16 cellular contexts compared by ENCODE assay signal in the genomic region with DNA sequence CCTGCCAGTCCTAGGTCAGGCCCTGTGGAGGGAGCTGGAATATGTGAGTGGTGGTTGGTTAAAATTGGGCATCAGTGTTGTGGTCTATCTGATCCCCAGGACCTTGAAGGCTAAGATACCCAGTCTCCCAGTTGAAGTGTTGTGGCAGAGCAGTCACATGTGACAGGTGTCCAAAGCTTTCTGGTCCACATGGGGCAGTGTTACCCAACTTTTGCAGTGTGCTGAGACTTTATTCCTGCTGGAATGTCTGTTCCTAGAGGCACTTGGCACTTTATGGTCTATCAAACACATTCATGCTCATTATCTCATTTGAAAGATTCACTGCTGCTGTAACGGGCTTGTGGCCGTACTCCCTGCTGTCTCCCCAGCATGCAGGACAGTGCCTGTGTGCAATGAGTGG. TPM values are rescaled to one million over a fixed set of nuclear protein-coding genes. Genes with fewer than 3 reads are reported as not detected.
DNase-seq lines count a peak whose midpoint lies in the region; ATAC-seq, FAIRE-seq and TF ChIP-seq lines count a peak whose summit lies in the region.
"Had no signal": no experiment of that assay in that cellular context is flagged by ENCODE, and none has a peak within 500 bp of the region (broad histone marks: within the 10 kb centered on the region; RNA-seq: fewer than 3 reads in every experiment).

No MANE protein-coding gene starts in this region.

- H3K4me3 ChIP-seq in bronchial epithelial cell (ENCODE audit: low read depth, low read length) (no peak overlapping the region), osteoblast (ENCODE audit: insufficient read depth, low read length) (no peak overlapping the region)
- H3K4me3 ChIP-seq: esophagus muscularis mucosa, transverse colon had no signal

- no peak for TF ChIP-seq EP300 in Ishikawa (IDR thresholded peaks at IDR 0.05; ENCODE audit: borderline replicate concordance)

- TF ChIP-seq RAD21 in Ishikawa (IDR thresholded peaks at IDR 0.05; ENCODE audit: low read depth), result peak; percentile 24; the same call in 1 of the 2 replicates

- no peaks in the 10 kb centered on the region for H3K27me3 ChIP-seq in bronchial epithelial cell (ENCODE audit: control insufficient read depth, insufficient read depth, low read length)
- no peaks in the 10 kb centered on the region for H3K27me3 ChIP-seq in osteoblast (ENCODE audit: insufficient read depth, low read length)
- H3K27me3 ChIP-seq: esophagus muscularis mucosa, transverse colon had no signal

- no peak overlapping the region for H3K4me2 ChIP-seq in osteoblast (ENCODE audit: insufficient read depth, low read length)

- no peak overlapping the region for H2AFZ ChIP-seq in osteoblast (ENCODE audit: low read length)

- no peaks in the 10 kb centered on the region for H3K4me1 ChIP-seq in osteoblast (ENCODE audit: insufficient read depth, low read length)
- H3K4me1 ChIP-seq: esophagus muscularis mucosa, transverse colon had no signal

- H3K36me3 ChIP-seq in bronchial epithelial cell (ENCODE audit: control insufficient read depth, insufficient read depth, low read length) (no peaks in the 10 kb centered on the region), osteoblast (ENCODE audit: insufficient read depth, low read length) (no peaks in the 10 kb centered on the region)
- H3K36me3 ChIP-seq: esophagus muscularis mucosa, transverse colon had no signal

- peak; percentile 93 for FAIRE-seq in bronchial epithelial cell (lab: Jason Lieb, UNC)

- no peaks in the 10 kb centered on the region for H3K9me3 ChIP-seq in osteoblast (ENCODE audit: low read depth, low read length)
- H3K9me3 ChIP-seq: esophagus muscularis mucosa, transverse colon had no signal

- H3K79me2 ChIP-seq in osteoblast (ENCODE audit: insufficient read depth, low read length), result no peaks in the 10 kb centered on the region

- ATAC-seq in HG02610 (IDR thresholded peaks at IDR 0.05; ENCODE audit: unreplicated experiment) (no peak), HG03139 (IDR thresholded peaks at IDR 0.05; ENCODE audit: unreplicated experiment) (no peak)

- H3K27ac ChIP-seq in osteoblast (ENCODE audit: low read depth, low read length), result no peak overlapping the region
- H3K27ac ChIP-seq: esophagus muscularis mucosa, transverse colon had no signal

- TF ChIP-seq CTCF in bronchial epithelial cell (IDR thresholded peaks at IDR 0.05; ENCODE audit: insufficient read depth, low read length, severe bottlenecking) (peak; percentile 46), osteoblast (IDR thresholded peaks at IDR 0.05; ENCODE audit: extremely low read depth, low read depth, low read length) (peak; percentile 6)

- no peaks in the 10 kb centered on the region for H4K20me1 ChIP-seq in osteoblast (ENCODE audit: insufficient read depth, low read length)

- peak in 2 of 3 experiments; percentile 13 to 49 for DNase-seq in NCI-H1417 (lab: John Stamatoyannopoulos, UW)
- DNase-seq in NCI-H1417 treated with DMSO at 0.1 percent for 48 hours (lab: John Stamatoyannopoulos, UW), result no peak
- DNase-seq in bronchial epithelial cell (ENCODE audit: low read depth), result no peak
- no peak for DNase-seq in osteoblast (ENCODE audit: insufficient read length, low spot score, missing footprints)
- no peak for DNase-seq in NCI-H226
- DNase-seq: activated CD4-positive, alpha-beta T cell treated with anti-CD3 and anti-CD28 coated beads for 1 hour; activated T-cell treated with anti-CD3 and anti-CD28 coated beads, Interleukin-2, amount 50 U/mL, for 1 hour; cerebellar nuclear complex; DMS153; NCI-H1694; posterior cingulate gyrus; transverse colon had no signal

TF ChIP-seq in Ishikawa, 13 proteins besides CTCF, POLR2A, EP300 and RAD21:
- no peak for TF ChIP-seq NFIC (IDR thresholded peaks at IDR 0.05)
- no peak for TF ChIP-seq CEBPB (IDR thresholded peaks at IDR 0.05)
- no peak for TF ChIP-seq EGR1 (IDR thresholded peaks at IDR 0.05)
- no peak for TF ChIP-seq ZBTB7A (IDR thresholded peaks at IDR 0.05; ENCODE audit: low read depth)
- no peak for TF ChIP-seq TAF1 (IDR thresholded peaks at IDR 0.05; ENCODE audit: low read depth)
- TF ChIP-seq, protein P1, sequence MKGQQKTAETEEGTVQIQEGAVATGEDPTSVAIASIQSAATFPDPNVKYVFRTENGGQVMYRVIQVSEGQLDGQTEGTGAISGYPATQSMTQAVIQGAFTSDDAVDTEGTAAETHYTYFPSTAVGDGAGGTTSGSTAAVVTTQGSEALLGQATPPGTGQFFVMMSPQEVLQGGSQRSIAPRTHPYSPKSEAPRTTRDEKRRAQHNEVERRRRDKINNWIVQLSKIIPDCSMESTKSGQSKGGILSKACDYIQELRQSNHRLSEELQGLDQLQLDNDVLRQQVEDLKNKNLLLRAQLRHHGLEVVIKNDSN (IDR thresholded peaks at IDR 0.05), result no peak
- no peak for TF ChIP-seq FOXM1 (IDR thresholded peaks at IDR 0.05; ENCODE audit: borderline replicate concordance, low read depth)
- TF ChIP-seq YY1 (IDR thresholded peaks at IDR 0.05; ENCODE audit: low read depth), result no peak
- TF ChIP-seq CREB1 (IDR thresholded peaks at IDR 0.05; ENCODE audit: low read depth), result no peak
- no peak for TF ChIP-seq TCF12 (IDR thresholded peaks at IDR 0.05; ENCODE audit: low read depth)
- TF ChIP-seq, protein P2, sequence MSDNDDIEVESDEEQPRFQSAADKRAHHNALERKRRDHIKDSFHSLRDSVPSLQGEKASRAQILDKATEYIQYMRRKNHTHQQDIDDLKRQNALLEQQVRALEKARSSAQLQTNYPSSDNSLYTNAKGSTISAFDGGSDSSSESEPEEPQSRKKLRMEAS (IDR thresholded peaks at IDR 0.05), result no peak
- TF ChIP-seq TEAD4 (IDR thresholded peaks at IDR 0.05), result no peak

RNA-seq across cellular contexts. Expression of a gene that starts 21.0 kb away (rescaled TPM):
- not detected in 2 replicates for total RNA-seq in bronchial epithelial cell
- not detected in 2 replicates for total RNA-seq in osteoblast
- total RNA-seq: esophagus muscularis mucosa, transverse colon had no signal

RNA-seq across cellular contexts. Expression of a gene that starts 21.2 kb away (rescaled TPM):
- total RNA-seq in bronchial epithelial cell (not detected in 2 replicates), osteoblast (not detected in 2 replicates)
- total RNA-seq: transverse colon had no signal

RNA-seq across cellular contexts. Expression of a gene that starts 35.3 kb away (rescaled TPM):
- total RNA-seq in bronchial epithelial cell (not detected in 2 replicates), osteoblast (not detected in 2 replicates)
- total RNA-seq: esophagus muscularis mucosa, transverse colon had no signal

Comparison
In these comparisons a context has a peak if more than half of its experiments do, and no peak if none do; other contexts are left out.
1. DNase-seq: peak in NCI-H1417 (2 of 3); none in NCI-H1417 treated with DMSO at 0.1 percent for 48 hours (single experiment), bronchial epithelial cell (single experiment), osteoblast (single experiment) and NCI-H226 (single experiment).